Comparison of ENCODE assay signal across 9 cellular contexts in genomic region chr17:50820651-50821050, GRCh38. TPM values are rescaled to one million over a fixed set of nuclear protein-coding genes. Genes with fewer than 3 reads are reported as not detected.
"Had no signal": no experiment of that assay in that cellular context is flagged by ENCODE, and none has a peak within 500 bp of the region (broad histone marks: within the 10 kb centered on the region; RNA-seq: fewer than 3 reads in every experiment).

No MANE protein-coding gene starts in this region.

- FAIRE-seq: H1, H54, HTR-8/SVneo had no signal

- ATAC-seq: GM23338 had no signal

- H3K4me3 ChIP-seq: GM23338 had no signal

- DNase-seq: H9, HCEC 1CT, IMR-90, KBM-7 had no signal

RNA-seq across cellular contexts. Expression of gene WFIKKN2, which starts 14.7 kb away (rescaled TPM):
- total RNA-seq: GM23338, HT-29, IMR-90 had no signal
- polyA plus RNA-seq: GM23338 had no signal

RNA-seq across cellular contexts. Expression of gene ANKRD40CL, which starts 53.3 kb away (rescaled TPM):
- total RNA-seq: GM23338, H1, H9, IMR-90 had no signal
- polyA plus RNA-seq: GM23338, H1, IMR-90 had no signal
